1 cellular context compared by ENCODE assay signal in the genomic region with DNA sequence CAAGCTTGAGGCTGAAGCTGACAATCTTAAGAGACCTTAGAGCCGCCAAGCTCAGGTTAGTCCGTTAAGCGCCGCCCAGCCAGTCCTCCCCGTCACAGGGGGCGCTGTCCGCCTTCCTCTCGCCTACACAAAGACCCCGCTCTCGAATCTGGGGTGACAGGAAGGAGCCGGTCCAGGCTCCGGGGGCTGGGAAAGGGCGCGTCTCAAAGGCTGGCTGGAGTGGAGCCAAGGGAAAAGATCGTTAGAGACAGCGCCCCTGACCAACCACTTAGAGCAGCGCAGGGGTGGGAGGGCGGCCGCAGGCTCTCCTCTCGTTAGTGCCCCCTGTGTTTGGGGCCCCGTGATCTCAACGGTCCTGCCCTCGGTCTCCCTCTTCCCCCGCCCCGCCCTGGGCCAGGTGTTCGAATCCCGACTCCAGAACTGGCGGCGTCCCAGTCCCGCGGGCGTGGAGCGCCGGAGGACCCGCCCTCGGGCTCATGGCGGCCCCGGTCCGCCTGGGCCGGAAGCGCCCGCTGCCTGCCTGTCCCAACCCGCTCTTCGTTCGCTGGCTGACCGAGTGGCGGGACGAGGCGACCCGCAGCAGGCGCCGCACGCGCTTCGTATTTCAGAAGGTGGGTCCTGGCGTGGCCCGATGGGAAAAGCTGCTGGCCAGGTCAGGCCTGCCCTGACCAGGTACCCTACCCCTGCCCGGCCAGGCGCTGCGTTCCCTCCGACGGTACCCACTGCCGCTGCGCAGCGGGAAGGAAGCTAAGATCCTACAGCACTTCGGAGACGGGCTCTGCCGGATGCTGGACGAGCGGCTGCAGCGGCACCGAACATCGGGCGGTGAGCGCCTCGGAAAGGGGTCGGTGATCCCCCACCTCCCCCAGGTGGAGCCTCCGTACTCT.
TF ChIP-seq lines count a peak whose summit lies in the region.

A gene with protein sequence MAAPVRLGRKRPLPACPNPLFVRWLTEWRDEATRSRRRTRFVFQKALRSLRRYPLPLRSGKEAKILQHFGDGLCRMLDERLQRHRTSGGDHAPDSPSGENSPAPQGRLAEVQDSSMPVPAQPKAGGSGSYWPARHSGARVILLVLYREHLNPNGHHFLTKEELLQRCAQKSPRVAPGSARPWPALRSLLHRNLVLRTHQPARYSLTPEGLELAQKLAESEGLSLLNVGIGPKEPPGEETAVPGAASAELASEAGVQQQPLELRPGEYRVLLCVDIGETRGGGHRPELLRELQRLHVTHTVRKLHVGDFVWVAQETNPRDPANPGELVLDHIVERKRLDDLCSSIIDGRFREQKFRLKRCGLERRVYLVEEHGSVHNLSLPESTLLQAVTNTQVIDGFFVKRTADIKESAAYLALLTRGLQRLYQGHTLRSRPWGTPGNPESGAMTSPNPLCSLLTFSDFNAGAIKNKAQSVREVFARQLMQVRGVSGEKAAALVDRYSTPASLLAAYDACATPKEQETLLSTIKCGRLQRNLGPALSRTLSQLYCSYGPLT (plus strand): TSS at position 156 of the 887 bp plus-strand sequence. CDS start 321 bp downstream, at position 477.

TF ChIP-seq in HepG2, 621 proteins besides CTCF, POLR2A, EP300 and RAD21 (continued from another document and continues in another):
- TF ChIP-seq, protein P1, sequence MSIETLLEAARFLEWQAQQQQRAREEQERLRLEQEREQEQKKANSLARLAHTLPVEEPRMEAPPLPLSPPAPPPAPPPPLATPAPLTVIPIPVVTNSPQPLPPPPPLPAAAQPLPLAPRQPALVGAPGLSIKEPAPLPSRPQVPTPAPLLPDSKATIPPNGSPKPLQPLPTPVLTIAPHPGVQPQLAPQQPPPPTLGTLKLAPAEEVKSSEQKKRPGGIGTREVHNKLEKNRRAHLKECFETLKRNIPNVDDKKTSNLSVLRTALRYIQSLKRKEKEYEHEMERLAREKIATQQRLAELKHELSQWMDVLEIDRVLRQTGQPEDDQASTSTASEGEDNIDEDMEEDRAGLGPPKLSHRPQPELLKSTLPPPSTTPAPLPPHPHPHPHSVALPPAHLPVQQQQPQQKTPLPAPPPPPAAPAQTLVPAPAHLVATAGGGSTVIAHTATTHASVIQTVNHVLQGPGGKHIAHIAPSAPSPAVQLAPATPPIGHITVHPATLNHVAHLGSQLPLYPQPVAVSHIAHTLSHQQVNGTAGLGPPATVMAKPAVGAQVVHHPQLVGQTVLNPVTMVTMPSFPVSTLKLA (IDR thresholded peaks at IDR 0.05): no peak
- TF ChIP-seq ZNF619 (CRISPR knock-in tag; IDR thresholded peaks at IDR 0.05) (no peak), DMAP1 (CRISPR knock-in tag; IDR thresholded peaks at IDR 0.05) (peak; percentile 82), JUN (CRISPR knock-in tag; IDR thresholded peaks at IDR 0.05) (no peak), MTF1 (CRISPR knock-in tag; IDR thresholded peaks at IDR 0.05) (no peak), FOXP1 (IDR thresholded peaks at IDR 0.05) (no peak), FOXP1 (CRISPR knock-in tag; IDR thresholded peaks at IDR 0.05) (no peak), SMAD9 (CRISPR knock-in tag; IDR thresholded peaks at IDR 0.05) (no peak), ZC3H4 (CRISPR knock-in tag; IDR thresholded peaks at IDR 0.05; ENCODE audit: borderline replicate concordance) (no peak), GPN1 (CRISPR knock-in tag; IDR thresholded peaks at IDR 0.05; ENCODE audit: borderline replicate concordance) (peak; percentile 70; the same call in 1 of the 2 replicates), ZNF547 (CRISPR knock-in tag; IDR thresholded peaks at IDR 0.05) (no peak; the same call in 1 of the 2 replicates), ZMYM2 (CRISPR knock-in tag; IDR thresholded peaks at IDR 0.05) (no peak), SP5 (CRISPR knock-in tag; IDR thresholded peaks at IDR 0.05; ENCODE audit: borderline replicate concordance, low read depth) (peak; percentile 34; the same call in 1 of the 2 replicates), ZNF589 (CRISPR knock-in tag; conservative IDR thresholded peaks at IDR 0.05) (no peak), HNRNPL (IDR thresholded peaks at IDR 0.05; ENCODE audit: low read depth, low read length) (no peak), CHD4 (IDR thresholded peaks at IDR 0.05; ENCODE audit: borderline replicate concordance, low read length) (no peak), SUZ12 (IDR thresholded peaks at IDR 0.05; ENCODE audit: low read depth, low read length) (no peak), ZNF577 (CRISPR knock-in tag; IDR thresholded peaks at IDR 0.05; ENCODE audit: borderline replicate concordance, low read depth) (no peak), NR2F2 (IDR thresholded peaks at IDR 0.05; ENCODE audit: borderline replicate concordance, low read depth) (no peak), ZBTB21 (CRISPR knock-in tag; IDR thresholded peaks at IDR 0.05) (no peak), ZNF30 (CRISPR knock-in tag; IDR thresholded peaks at IDR 0.05) (0 out of 2 replicates have a peak, but pooled peaks have one; percentile 86), PRMT3 (CRISPR knock-in tag; IDR thresholded peaks at IDR 0.05; ENCODE audit: borderline replicate concordance, low read depth) (no peak), ZSCAN22 (CRISPR knock-in tag; IDR thresholded peaks at IDR 0.05) (no peak), STAG1 (CRISPR knock-in tag; IDR thresholded peaks at IDR 0.05) (no peak; the same call in 1 of the 2 replicates), ZNF460 (CRISPR knock-in tag; IDR thresholded peaks at IDR 0.05; ENCODE audit: borderline replicate concordance) (no peak; the same call in 1 of the 2 replicates), ZNF75D (CRISPR knock-in tag; IDR thresholded peaks at IDR 0.05; ENCODE audit: borderline replicate concordance) (no peak), FLYWCH1 (CRISPR knock-in tag; IDR thresholded peaks at IDR 0.05) (no peak), ZNF501 (CRISPR knock-in tag; IDR thresholded peaks at IDR 0.05) (peak; percentile 53; the same call in 1 of the 2 replicates), ZNF317 (CRISPR knock-in tag; IDR thresholded peaks at IDR 0.05) (peak; percentile 75)
- TF ChIP-seq, protein P2, sequence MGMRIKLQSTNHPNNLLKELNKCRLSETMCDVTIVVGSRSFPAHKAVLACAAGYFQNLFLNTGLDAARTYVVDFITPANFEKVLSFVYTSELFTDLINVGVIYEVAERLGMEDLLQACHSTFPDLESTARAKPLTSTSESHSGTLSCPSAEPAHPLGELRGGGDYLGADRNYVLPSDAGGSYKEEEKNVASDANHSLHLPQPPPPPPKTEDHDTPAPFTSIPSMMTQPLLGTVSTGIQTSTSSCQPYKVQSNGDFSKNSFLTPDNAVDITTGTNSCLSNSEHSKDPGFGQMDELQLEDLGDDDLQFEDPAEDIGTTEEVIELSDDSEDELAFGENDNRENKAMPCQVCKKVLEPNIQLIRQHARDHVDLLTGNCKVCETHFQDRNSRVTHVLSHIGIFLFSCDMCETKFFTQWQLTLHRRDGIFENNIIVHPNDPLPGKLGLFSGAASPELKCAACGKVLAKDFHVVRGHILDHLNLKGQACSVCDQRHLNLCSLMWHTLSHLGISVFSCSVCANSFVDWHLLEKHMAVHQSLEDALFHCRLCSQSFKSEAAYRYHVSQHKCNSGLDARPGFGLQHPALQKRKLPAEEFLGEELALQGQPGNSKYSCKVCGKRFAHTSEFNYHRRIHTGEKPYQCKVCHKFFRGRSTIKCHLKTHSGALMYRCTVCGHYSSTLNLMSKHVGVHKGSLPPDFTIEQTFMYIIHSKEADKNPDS (CRISPR knock-in tag; IDR thresholded peaks at IDR 0.05): no peak
- TF ChIP-seq, protein P3, sequence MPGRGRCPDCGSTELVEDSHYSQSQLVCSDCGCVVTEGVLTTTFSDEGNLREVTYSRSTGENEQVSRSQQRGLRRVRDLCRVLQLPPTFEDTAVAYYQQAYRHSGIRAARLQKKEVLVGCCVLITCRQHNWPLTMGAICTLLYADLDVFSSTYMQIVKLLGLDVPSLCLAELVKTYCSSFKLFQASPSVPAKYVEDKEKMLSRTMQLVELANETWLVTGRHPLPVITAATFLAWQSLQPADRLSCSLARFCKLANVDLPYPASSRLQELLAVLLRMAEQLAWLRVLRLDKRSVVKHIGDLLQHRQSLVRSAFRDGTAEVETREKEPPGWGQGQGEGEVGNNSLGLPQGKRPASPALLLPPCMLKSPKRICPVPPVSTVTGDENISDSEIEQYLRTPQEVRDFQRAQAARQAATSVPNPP (CRISPR knock-in tag; IDR thresholded peaks at IDR 0.05): no peak
- TF ChIP-seq, protein P4, sequence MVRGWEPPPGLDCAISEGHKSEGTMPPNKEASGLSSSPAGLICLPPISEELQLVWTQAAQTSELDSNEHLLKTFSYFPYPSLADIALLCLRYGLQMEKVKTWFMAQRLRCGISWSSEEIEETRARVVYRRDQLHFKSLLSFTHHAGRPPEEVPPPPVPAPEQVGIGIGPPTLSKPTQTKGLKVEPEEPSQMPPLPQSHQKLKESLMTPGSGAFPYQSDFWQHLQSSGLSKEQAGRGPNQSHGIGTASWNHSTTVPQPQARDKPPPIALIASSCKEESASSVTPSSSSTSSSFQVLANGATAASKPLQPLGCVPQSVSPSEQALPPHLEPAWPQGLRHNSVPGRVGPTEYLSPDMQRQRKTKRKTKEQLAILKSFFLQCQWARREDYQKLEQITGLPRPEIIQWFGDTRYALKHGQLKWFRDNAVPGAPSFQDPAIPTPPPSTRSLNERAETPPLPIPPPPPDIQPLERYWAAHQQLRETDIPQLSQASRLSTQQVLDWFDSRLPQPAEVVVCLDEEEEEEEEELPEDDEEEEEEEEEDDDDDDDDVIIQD (CRISPR knock-in tag; IDR thresholded peaks at IDR 0.05; ENCODE audit: low read depth): no peak
- TF ChIP-seq, protein P5, sequence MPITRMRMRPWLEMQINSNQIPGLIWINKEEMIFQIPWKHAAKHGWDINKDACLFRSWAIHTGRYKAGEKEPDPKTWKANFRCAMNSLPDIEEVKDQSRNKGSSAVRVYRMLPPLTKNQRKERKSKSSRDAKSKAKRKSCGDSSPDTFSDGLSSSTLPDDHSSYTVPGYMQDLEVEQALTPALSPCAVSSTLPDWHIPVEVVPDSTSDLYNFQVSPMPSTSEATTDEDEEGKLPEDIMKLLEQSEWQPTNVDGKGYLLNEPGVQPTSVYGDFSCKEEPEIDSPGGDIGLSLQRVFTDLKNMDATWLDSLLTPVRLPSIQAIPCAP (CRISPR knock-in tag; IDR thresholded peaks at IDR 0.05; ENCODE audit: low read depth): no peak
- TF ChIP-seq, protein P6, sequence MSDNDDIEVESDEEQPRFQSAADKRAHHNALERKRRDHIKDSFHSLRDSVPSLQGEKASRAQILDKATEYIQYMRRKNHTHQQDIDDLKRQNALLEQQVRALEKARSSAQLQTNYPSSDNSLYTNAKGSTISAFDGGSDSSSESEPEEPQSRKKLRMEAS (IDR thresholded peaks at IDR 0.05): no peak; the same call in none of the 2 replicates
- TF ChIP-seq, protein P7, sequence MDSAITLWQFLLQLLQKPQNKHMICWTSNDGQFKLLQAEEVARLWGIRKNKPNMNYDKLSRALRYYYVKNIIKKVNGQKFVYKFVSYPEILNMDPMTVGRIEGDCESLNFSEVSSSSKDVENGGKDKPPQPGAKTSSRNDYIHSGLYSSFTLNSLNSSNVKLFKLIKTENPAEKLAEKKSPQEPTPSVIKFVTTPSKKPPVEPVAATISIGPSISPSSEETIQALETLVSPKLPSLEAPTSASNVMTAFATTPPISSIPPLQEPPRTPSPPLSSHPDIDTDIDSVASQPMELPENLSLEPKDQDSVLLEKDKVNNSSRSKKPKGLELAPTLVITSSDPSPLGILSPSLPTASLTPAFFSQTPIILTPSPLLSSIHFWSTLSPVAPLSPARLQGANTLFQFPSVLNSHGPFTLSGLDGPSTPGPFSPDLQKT (CRISPR knock-in tag; IDR thresholded peaks at IDR 0.05; ENCODE audit: borderline replicate concordance): no peak
- TF ChIP-seq, protein P8, sequence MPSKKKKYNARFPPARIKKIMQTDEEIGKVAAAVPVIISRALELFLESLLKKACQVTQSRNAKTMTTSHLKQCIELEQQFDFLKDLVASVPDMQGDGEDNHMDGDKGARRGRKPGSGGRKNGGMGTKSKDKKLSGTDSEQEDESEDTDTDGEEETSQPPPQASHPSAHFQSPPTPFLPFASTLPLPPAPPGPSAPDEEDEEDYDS (CRISPR knock-in tag; IDR thresholded peaks at IDR 0.05): peak; percentile 78; the same call in 1 of the 2 replicates
- TF ChIP-seq, protein P9, sequence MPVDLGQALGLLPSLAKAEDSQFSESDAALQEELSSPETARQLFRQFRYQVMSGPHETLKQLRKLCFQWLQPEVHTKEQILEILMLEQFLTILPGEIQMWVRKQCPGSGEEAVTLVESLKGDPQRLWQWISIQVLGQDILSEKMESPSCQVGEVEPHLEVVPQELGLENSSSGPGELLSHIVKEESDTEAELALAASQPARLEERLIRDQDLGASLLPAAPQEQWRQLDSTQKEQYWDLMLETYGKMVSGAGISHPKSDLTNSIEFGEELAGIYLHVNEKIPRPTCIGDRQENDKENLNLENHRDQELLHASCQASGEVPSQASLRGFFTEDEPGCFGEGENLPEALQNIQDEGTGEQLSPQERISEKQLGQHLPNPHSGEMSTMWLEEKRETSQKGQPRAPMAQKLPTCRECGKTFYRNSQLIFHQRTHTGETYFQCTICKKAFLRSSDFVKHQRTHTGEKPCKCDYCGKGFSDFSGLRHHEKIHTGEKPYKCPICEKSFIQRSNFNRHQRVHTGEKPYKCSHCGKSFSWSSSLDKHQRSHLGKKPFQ (CRISPR knock-in tag; IDR thresholded peaks at IDR 0.05; ENCODE audit: insufficient replicate concordance): peak; percentile 47
- TF ChIP-seq, protein P10, sequence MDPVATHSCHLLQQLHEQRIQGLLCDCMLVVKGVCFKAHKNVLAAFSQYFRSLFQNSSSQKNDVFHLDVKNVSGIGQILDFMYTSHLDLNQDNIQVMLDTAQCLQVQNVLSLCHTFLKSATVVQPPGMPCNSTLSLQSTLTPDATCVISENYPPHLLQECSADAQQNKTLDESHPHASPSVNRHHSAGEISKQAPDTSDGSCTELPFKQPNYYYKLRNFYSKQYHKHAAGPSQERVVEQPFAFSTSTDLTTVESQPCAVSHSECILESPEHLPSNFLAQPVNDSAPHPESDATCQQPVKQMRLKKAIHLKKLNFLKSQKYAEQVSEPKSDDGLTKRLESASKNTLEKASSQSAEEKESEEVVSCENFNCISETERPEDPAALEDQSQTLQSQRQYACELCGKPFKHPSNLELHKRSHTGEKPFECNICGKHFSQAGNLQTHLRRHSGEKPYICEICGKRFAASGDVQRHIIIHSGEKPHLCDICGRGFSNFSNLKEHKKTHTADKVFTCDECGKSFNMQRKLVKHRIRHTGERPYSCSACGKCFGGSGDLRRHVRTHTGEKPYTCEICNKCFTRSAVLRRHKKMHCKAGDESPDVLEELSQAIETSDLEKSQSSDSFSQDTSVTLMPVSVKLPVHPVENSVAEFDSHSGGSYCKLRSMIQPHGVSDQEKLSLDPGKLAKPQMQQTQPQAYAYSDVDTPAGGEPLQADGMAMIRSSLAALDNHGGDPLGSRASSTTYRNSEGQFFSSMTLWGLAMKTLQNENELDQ (CRISPR knock-in tag; IDR thresholded peaks at IDR 0.05; ENCODE audit: borderline replicate concordance): no peak; the same call in 1 of the 2 replicates
- TF ChIP-seq, protein P11, sequence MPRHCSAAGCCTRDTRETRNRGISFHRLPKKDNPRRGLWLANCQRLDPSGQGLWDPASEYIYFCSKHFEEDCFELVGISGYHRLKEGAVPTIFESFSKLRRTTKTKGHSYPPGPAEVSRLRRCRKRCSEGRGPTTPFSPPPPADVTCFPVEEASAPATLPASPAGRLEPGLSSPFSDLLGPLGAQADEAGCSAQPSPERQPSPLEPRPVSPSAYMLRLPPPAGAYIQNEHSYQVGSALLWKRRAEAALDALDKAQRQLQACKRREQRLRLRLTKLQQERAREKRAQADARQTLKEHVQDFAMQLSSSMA (CRISPR knock-in tag; IDR thresholded peaks at IDR 0.05): no peak
